In the genomic region with DNA sequence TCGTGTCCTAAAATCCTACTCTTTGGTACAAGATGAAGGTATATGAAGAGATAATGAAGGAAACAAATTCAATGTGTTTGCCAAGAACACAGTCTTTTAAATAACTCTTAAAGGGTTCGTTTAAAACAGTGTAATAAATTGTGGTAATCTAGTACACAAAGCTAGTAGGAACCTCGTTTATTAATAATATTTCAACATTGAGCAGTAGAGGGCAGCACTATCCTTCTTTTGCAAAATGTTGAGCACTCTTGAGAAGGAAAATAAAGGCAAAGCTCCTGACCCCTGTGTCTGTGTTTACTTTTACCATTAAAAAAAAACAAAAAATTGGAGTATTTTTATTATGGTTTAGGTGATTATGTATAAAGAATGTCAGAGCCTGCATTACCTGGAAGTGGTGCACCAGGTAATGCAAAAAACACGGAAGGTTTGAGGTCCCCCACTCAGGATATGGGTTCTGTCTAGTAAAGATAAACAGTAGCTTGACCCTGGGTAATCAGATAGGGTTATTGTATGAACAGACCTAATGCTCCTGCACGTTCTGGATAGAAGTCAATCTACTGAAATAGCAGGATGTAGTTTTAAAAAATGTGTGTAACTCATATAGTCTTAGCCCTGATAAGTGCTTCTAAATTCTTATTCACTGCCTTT, we compare ENCODE assay signal across 8 cellular contexts. TPM values are rescaled to one million over a fixed set of nuclear protein-coding genes. Genes with fewer than 3 reads are reported as not detected.
DNase-seq lines count a peak whose midpoint lies in the region; ATAC-seq and TF ChIP-seq lines count a peak whose summit lies in the region.

No MANE protein-coding gene starts in this region.

- H3K4me3 ChIP-seq in HFF-Myc (replicated peaks; ENCODE audit: low read depth, low read length) (no peak overlapping the region), mammary epithelial cell (replicated peaks in 1 of 3; ENCODE audit: insufficient read depth in 1 of 3, low read depth in 2 of 3, low read length in 3 of 3) (no peak overlapping the region)

- intact Hi-C loops in mammary epithelial cell (cut with micrococcal nuclease), result loop anchor here (1.0 kb wide), 2 partner anchors 112 to 176 kb away; no protein-coding TSS in a partner anchor

- no peak overlapping the region for H3K9ac ChIP-seq in mammary epithelial cell (ENCODE audit: insufficient read depth, low read length)

- no peaks in the 10 kb centered on the region for H3K9me3 ChIP-seq in mammary epithelial cell (replicated peaks; ENCODE audit: insufficient read depth, low read length)

- CTCF ChIA-PET in mammary epithelial cell (lab: Charles Lee; ENCODE audit: low non-redundant PET), result interaction anchor here (0.5 to 0.7 kb wide), 4 partner anchors 9 to 1538 kb away, joined by 3 to 8 read pairs (median 5); no protein-coding TSS in a partner anchor

- H3K36me3 ChIP-seq in mammary epithelial cell (ENCODE audit: insufficient read depth, low read length), result no peaks in the 10 kb centered on the region

- no TSS peak for BruUV-seq in mammary epithelial cell (replicated peaks; lab: Mats Ljungman, UMichigan)

- in situ Hi-C loops in mammary epithelial cell (cut with MboI; ENCODE audit: low sequenced_read_pairs in 2 of 2), result loop anchor here (10.0 to 25.0 kb wide), 2 partner anchors 179 to 276 kb away; no protein-coding TSS in a partner anchor

- H2AFZ ChIP-seq in mammary epithelial cell (ENCODE audit: low read depth, low read length), result no peak overlapping the region

- H3K79me2 ChIP-seq in mammary epithelial cell (ENCODE audit: insufficient read depth, low read length), result peaks cover 19% of the 10 kb centered on the region

- no peak overlapping the region for H3K27ac ChIP-seq in mammary epithelial cell (ENCODE audit: insufficient read depth, low read depth, low read length)

- no peak for ATAC-seq in HG03457 (IDR thresholded peaks at IDR 0.05; ENCODE audit: unreplicated experiment)

- dilution Hi-C loops in mammary epithelial cell (cut with HindIII; ENCODE audit: low sequenced_read_pairs), result loop anchor here (10.0 kb wide), 1 partner anchor 169 kb away; no protein-coding TSS in a partner anchor

- H3K4me1 ChIP-seq in mammary epithelial cell (ENCODE audit: insufficient read depth, low read length), result peaks cover 3% of the 10 kb centered on the region

- peak; percentile 27 for TF ChIP-seq CTCF in HFF-Myc (IDR thresholded peaks at IDR 0.05; ENCODE audit: low read depth, low read length, missing control alignments)
- peak; percentile 42 to 52 for TF ChIP-seq CTCF in mammary epithelial cell (conservative IDR thresholded peaks at IDR 0.05 in 1 of 2, IDR thresholded peaks at IDR 0.05 in 1 of 2; ENCODE audit: extremely low read depth in 1 of 2, insufficient read depth in 1 of 2, low read depth in 1 of 2, low read length in 2 of 2)

- DNase-seq in DMS53 treated with DMSO at 0.1 percent for 48 hours (lab: John Stamatoyannopoulos, UW; ENCODE audit: unreplicated experiment) (peak; percentile 70), HFF-Myc (ENCODE audit: extremely low read depth, low read depth) (no peak), NCI-H748 treated with DMSO at 0.1 percent for 48 hours (lab: John Stamatoyannopoulos, UW) (peak; percentile 53), mammary epithelial cell (peak; percentile 37), medulla oblongata (ENCODE audit: extremely low spot score) (peak; percentile 84)
- DNase-seq in activated CD4-positive, CD25-positive, alpha-beta regulatory T cell (lab: John Stamatoyannopoulos, UW), result no peak
- DNase-seq in activated effector memory CD4-positive, alpha-beta T cell treated with Interleukin-2 at 50 U/mL for 16 hours, result no peak

- no peaks in the 10 kb centered on the region for H3K27me3 ChIP-seq in mammary epithelial cell (ENCODE audit: insufficient read depth, low read length)

- WGBS in mammary epithelial cell (ENCODE audit: low coverage, missing lambda C conversion rate), result 43% methylated on average over 5 of the region's 5 CpGs

- no peaks in the 10 kb centered on the region for H4K20me1 ChIP-seq in mammary epithelial cell (ENCODE audit: insufficient read depth, low read length)

- no peak overlapping the region for H3K4me2 ChIP-seq in mammary epithelial cell (ENCODE audit: insufficient read depth, low read depth, low read length)

RNA-seq across cellular contexts. Expression of a gene that starts 5.7 kb away (rescaled TPM):
- total RNA-seq in mammary epithelial cell, result 10 to 100 TPM; 70.0 to 75.5 TPM
- polyA plus RNA-seq in mammary epithelial cell, result 49.0 TPM
- polyA minus RNA-seq in mammary epithelial cell, result 64.4 TPM

Comparison
In these comparisons a context has a peak if more than half of its experiments do, and no peak if none do; other contexts are left out.
1. DNase-seq: peak in DMS53 treated with DMSO at 0.1 percent for 48 hours (single experiment), NCI-H748 treated with DMSO at 0.1 percent for 48 hours (single experiment), mammary epithelial cell (single experiment) and medulla oblongata (single experiment); none in HFF-Myc (single experiment), activated CD4-positive, CD25-positive, alpha-beta regulatory T cell (0 of 4) and activated effector memory CD4-positive, alpha-beta T cell treated with Interleukin-2 at 50 U/mL for 16 hours (single experiment).